2 cellular contexts compared by ENCODE assay signal in genomic region chrX:155262970-155263754, GRCh38.
TF ChIP-seq lines count a peak whose summit lies in the region.

No MANE protein-coding gene starts in this region.

TF ChIP-seq in GM23338, 12 proteins besides CTCF, POLR2A, EP300 and RAD21:
- TF ChIP-seq ZNF114 (CRISPR knock-in tag; IDR thresholded peaks at IDR 0.05), result no peak

TF ChIP-seq in HepG2, 621 proteins besides CTCF, POLR2A, EP300 and RAD21:
- TF ChIP-seq ZBED4 (CRISPR knock-in tag; IDR thresholded peaks at IDR 0.05; ENCODE audit: borderline replicate concordance), result no peak
- TF ChIP-seq ASH2L (IDR thresholded peaks at IDR 0.05; ENCODE audit: insufficient read length, low read depth, low read length), result no peak
- no peak for TF ChIP-seq MED1 (CRISPR knock-in tag; IDR thresholded peaks at IDR 0.05)
- no peak for TF ChIP-seq TIGD3 (CRISPR knock-in tag; IDR thresholded peaks at IDR 0.05; ENCODE audit: borderline replicate concordance)
- no peak for TF ChIP-seq NFKB2 (CRISPR knock-in tag; IDR thresholded peaks at IDR 0.05; ENCODE audit: borderline replicate concordance)
- no peak for TF ChIP-seq JDP2 (CRISPR knock-in tag; IDR thresholded peaks at IDR 0.05; ENCODE audit: borderline replicate concordance)
- TF ChIP-seq, protein P1, sequence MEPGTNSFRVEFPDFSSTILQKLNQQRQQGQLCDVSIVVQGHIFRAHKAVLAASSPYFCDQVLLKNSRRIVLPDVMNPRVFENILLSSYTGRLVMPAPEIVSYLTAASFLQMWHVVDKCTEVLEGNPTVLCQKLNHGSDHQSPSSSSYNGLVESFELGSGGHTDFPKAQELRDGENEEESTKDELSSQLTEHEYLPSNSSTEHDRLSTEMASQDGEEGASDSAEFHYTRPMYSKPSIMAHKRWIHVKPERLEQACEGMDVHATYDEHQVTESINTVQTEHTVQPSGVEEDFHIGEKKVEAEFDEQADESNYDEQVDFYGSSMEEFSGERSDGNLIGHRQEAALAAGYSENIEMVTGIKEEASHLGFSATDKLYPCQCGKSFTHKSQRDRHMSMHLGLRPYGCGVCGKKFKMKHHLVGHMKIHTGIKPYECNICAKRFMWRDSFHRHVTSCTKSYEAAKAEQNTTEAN (CRISPR knock-in tag; conservative IDR thresholded peaks at IDR 0.05), result no peak
- TF ChIP-seq, protein P2, sequence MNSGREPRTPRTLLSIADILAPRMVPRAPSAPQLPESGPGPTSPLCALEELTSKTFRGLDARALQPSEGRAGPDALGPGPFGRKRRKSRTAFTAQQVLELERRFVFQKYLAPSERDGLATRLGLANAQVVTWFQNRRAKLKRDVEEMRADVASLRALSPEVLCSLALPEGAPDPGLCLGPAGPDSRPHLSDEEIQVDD (CRISPR knock-in tag; IDR thresholded peaks at IDR 0.05; ENCODE audit: borderline replicate concordance), result no peak
- no peak for TF ChIP-seq SYNCRIP (IDR thresholded peaks at IDR 0.05; ENCODE audit: insufficient read depth, low read depth, low read length)
- TF ChIP-seq, protein P3, sequence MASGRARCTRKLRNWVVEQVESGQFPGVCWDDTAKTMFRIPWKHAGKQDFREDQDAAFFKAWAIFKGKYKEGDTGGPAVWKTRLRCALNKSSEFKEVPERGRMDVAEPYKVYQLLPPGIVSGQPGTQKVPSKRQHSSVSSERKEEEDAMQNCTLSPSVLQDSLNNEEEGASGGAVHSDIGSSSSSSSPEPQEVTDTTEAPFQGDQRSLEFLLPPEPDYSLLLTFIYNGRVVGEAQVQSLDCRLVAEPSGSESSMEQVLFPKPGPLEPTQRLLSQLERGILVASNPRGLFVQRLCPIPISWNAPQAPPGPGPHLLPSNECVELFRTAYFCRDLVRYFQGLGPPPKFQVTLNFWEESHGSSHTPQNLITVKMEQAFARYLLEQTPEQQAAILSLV (CRISPR knock-in tag; IDR thresholded peaks at IDR 0.05; ENCODE audit: borderline replicate concordance), result no peak
- no peak for TF ChIP-seq CEBPB (IDR thresholded peaks at IDR 0.05; ENCODE audit: borderline replicate concordance, low read depth, low read length)
- TF ChIP-seq ZNF629 (CRISPR knock-in tag; conservative IDR thresholded peaks at IDR 0.05), result no peak
- no peak for TF ChIP-seq SOX6 (IDR thresholded peaks at IDR 0.05)
- no peak for TF ChIP-seq SOX6 (CRISPR knock-in tag; IDR thresholded peaks at IDR 0.05)
- TF ChIP-seq MTF1 (CRISPR knock-in tag; IDR thresholded peaks at IDR 0.05), result no peak
- no peak for TF ChIP-seq SRF (IDR thresholded peaks at IDR 0.05; ENCODE audit: low read depth, low read length)
- no peak for TF ChIP-seq ZBTB8A (CRISPR knock-in tag; IDR thresholded peaks at IDR 0.05; ENCODE audit: borderline replicate concordance, low read depth)
- TF ChIP-seq ZFYVE20 (CRISPR knock-in tag; IDR thresholded peaks at IDR 0.05; ENCODE audit: borderline replicate concordance, low read depth), result no peak
TF ChIP-seq in HepG2: peak in this region for 0.
